ENCODE assay signal across 8 cellular contexts in genomic region chr12:29148065-29148957, GRCh38. TPM values are rescaled to one million over a fixed set of nuclear protein-coding genes. Genes with fewer than 3 reads are reported as not detected.
A peak's percentile ranks its signal among the peaks of the same experiment; 100 is the strongest.
DNase-seq lines count a peak whose midpoint lies in the region; ATAC-seq, FAIRE-seq and TF ChIP-seq lines count a peak whose summit lies in the region.

No MANE protein-coding gene starts in this region.

- no peaks in the 10 kb centered on the region for H3K27me3 Mint-ChIP-seq in CD4-positive, alpha-beta memory T cell

- no peak for FAIRE-seq in RCC 7860 (lab: Jason Lieb, UNC)

- H3K4me3 Mint-ChIP-seq in CD4-positive, alpha-beta memory T cell: peak overlapping the region; percentile 94 to 99 (median 97)

- peak overlapping the region; percentile 74 to 92 for H3K4me3 ChIP-seq in CD4-positive, alpha-beta memory T cell (ENCODE audit: low read length in 2 of 2)
- H3K4me3 ChIP-seq in left lung (peak overlapping the region; percentile 45 to 61), stomach (peak overlapping the region; percentile 64 to 78 (median 70))

- peaks cover 22% of the 10 kb centered on the region for H3K4me1 ChIP-seq in CD4-positive, alpha-beta memory T cell (ENCODE audit: insufficient read depth, low read length)
- H3K4me1 ChIP-seq in left lung (peaks cover 7 to 45% of the 10 kb centered on the region in 2 donors), stomach (peaks cover 0 to 47% (median 29%) of the 10 kb centered on the region in 4 donors)

- no peak for TF ChIP-seq CTCF in left lung (IDR thresholded peaks at IDR 0.05)
- no peak for TF ChIP-seq CTCF in stomach (IDR thresholded peaks at IDR 0.05)

- ATAC-seq in GM19395 (IDR thresholded peaks at IDR 0.05; ENCODE audit: unreplicated experiment) (peak; percentile 8), left lung (peak; percentile 27)

- H3K36me3 Mint-ChIP-seq in CD4-positive, alpha-beta memory T cell: peaks cover 0 to 2% of the 10 kb centered on the region in 2 donors

- H3K36me3 ChIP-seq in CD4-positive, alpha-beta memory T cell (ENCODE audit: insufficient read depth, low read length): no peaks in the 10 kb centered on the region
- no peaks in the 10 kb centered on the region for H3K36me3 ChIP-seq in left lung
- H3K36me3 ChIP-seq in stomach: no peaks in the 10 kb centered on the region

- H3K9me3 Mint-ChIP-seq in CD4-positive, alpha-beta memory T cell: no peaks in the 10 kb centered on the region

- POLR2A ChIA-PET in CD4-positive, alpha-beta memory T cell (lab: Charles Lee; ENCODE audit: partially characterized antibody): interaction anchor here (1.1 to 1.4 kb wide), 3 partner anchors 42 to 75 kb away, joined by 4 to 6 read pairs (median 5); no protein-coding TSS in a partner anchor

- 3 to 7% (median 5%) methylated on average over 21 of the region's 21 CpGs for WGBS in stomach, 5 donors

- intact Hi-C loops in CD4-positive, alpha-beta memory T cell (cut with micrococcal nuclease): loop anchor here (2.0 to 5.0 kb wide), 2 partner anchors 44 to 169 kb away; no protein-coding TSS in a partner anchor
- intact Hi-C loops in left lung (cut with DNase I) (no loop called here), stomach (cut with DNase I; ENCODE audit: low total_unique reads) (no loop called here)

- TF ChIP-seq EP300 in stomach (IDR thresholded peaks at IDR 0.05): no peak

- CTCF ChIA-PET in CD4-positive, alpha-beta memory T cell (lab: Charles Lee; ENCODE audit: partially characterized antibody): interaction anchor here (0.7 to 1.5 kb wide), 7 partner anchors 12 to 75 kb away, joined by 3 to 6 read pairs (median 3); no protein-coding TSS in a partner anchor

- H3K27ac Mint-ChIP-seq in CD4-positive, alpha-beta memory T cell: peak overlapping the region; percentile 85 to 97 (median 94)

- H3K27me3 ChIP-seq in CD4-positive, alpha-beta memory T cell (ENCODE audit: insufficient read depth, low read length): no peaks in the 10 kb centered on the region
- H3K27me3 ChIP-seq in left lung (peaks cover 0 to 18% of the 10 kb centered on the region in 2 donors), stomach (peaks cover 0 to 13% (median 0%) of the 10 kb centered on the region in 3 donors)

- peak overlapping the region; percentile 46 for H3K27ac ChIP-seq in CD4-positive, alpha-beta memory T cell (ENCODE audit: low read depth, low read length)
- H3K27ac ChIP-seq in cingulate gyrus (ENCODE audit: low read depth, low read length) (peak overlapping the region; percentile 83), left lung (peak overlapping the region; percentile 57 to 88), stomach (peak overlapping the region; percentile 55 to 87 (median 78))

- TF ChIP-seq POLR2A in stomach (IDR thresholded peaks at IDR 0.05): no peak

- H3K9me3 ChIP-seq in CD4-positive, alpha-beta memory T cell (ENCODE audit: control insufficient read depth in 1 of 2, low read length in 2 of 2): no peaks in the 10 kb centered on the region
- H3K9me3 ChIP-seq in left lung: no peaks in the 10 kb centered on the region
- no peaks in the 10 kb centered on the region for H3K9me3 ChIP-seq in stomach

- DNase-seq in CD4-positive, alpha-beta memory T cell: peak in 1 of 5 donors; percentile 42
- DNase-seq in NOMO-1 treated with DMSO at 0.1 percent for 48 hours (lab: John Stamatoyannopoulos, UW; ENCODE audit: unreplicated experiment): peak; percentile 51
- DNase-seq in left lung: peak in 1 of 2 donors; percentile 53
- DNase-seq in stomach: no peak
- DNase-seq in RCC 7860 (ENCODE audit: low spot score): no peak
- no peak for DNase-seq in NCI-H128 (lab: John Stamatoyannopoulos, UW; ENCODE audit: unreplicated experiment)

- peaks cover 18 to 44% (median 33%) of the 10 kb centered on the region in 4 donors for H3K4me1 Mint-ChIP-seq in CD4-positive, alpha-beta memory T cell

RNA-seq across cellular contexts. Expression of gene FAR2, which starts 0.8 kb away (rescaled TPM):
- 10 to 100 TPM in 1 of 2 experiments, 1 to 10 TPM in 1; 6.2 to 10.1 TPM for total RNA-seq in CD4-positive, alpha-beta memory T cell
- 10 to 100 TPM in 1 of 2 donors, 1 to 10 TPM in 1; 10.0 to 10.6 TPM for polyA plus RNA-seq in CD4-positive, alpha-beta memory T cell
- total RNA-seq in left lung (10 to 100 TPM in 1 of 2 donors, 1 to 10 TPM in 1; 9.6 to 17.4 TPM), stomach (10 to 100 TPM in 2 of 5 donors, 1 to 10 TPM in 2, not detected in 1; 2.3 to 96.7 (median 10.0) TPM)
- polyA plus RNA-seq in stomach: 1 to 10 TPM; 1.7 to 3.3 (median 2.0) TPM
